In the genomic region with DNA sequence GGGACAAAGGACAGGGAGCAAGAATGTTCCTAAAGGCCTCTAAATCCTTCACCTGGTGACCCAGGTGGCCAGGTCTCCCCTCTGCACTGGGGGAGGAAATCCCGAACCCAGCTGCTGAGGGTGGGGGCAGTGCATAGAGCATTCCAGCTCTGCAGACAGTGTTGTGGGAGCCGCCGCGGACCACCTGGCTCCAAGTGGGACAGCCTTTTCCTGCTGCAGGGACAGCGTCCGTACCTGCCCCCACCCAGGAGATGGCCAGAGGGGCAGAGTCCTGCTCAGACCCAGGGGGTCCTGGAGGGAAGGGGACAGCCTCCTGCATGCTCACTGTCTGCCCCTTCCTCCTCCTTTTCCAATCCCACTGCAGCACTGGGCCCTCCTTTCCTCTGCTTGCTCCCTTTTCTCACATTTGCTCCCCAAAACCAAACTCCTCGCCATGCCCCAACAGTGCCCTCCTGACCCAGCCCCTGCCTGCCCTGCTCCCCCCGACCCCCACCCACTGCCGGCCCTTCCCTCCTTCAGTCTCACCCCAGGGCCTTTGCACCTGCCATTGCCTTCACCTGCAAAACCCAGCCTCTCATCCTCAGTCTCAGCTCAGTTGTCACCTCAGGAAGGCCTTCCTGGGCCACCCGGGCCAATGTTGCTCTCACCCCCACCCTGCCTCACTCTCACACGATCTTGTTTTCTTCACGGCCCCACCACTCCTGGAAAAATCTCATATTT, we compare ENCODE assay signal across 35 cellular contexts. TPM values are rescaled to one million over a fixed set of nuclear protein-coding genes. Genes with fewer than 3 reads are reported as not detected.
"Had no signal": no experiment of that assay in that cellular context is flagged by ENCODE, and none has a peak within 500 bp of the region (broad histone marks: within the 10 kb centered on the region; RNA-seq: fewer than 3 reads in every experiment).

No MANE protein-coding gene starts in this region.

- H3K4me3 ChIP-seq: adrenal gland, ascending aorta, cardiac muscle cell, left lung, ovary, prostate gland, thoracic aorta, uterus had no signal

- H3K27ac Mint-ChIP-seq: activated CD4-positive, alpha-beta memory T cell treated with anti-CD3 and anti-CD28 coated beads for 36 hours; activated CD4-positive, alpha-beta T cell treated with anti-CD3 and anti-CD28 coated beads, Interleukin-2, amount 10 ng/mL, durations not matched to agents 24 days and 14 days; activated naive CD8-positive, alpha-beta T cell treated with anti-CD3 and anti-CD28 coated beads for 36 hours; activated T-helper 17 cell treated with anti-CD3 and anti-CD28 coated beads, Interleukin-2, amount 50 U/mL, for 72 hours; immature natural killer cell; nephron had no signal

- H3K27me3 Mint-ChIP-seq: activated CD4-positive, alpha-beta T cell treated with anti-CD3 and anti-CD28 coated beads, Interleukin-2, amount 10 ng/mL, durations not matched to agents 24 days and 14 days had no signal

- H3K4me1 Mint-ChIP-seq: activated CD4-positive, alpha-beta T cell treated with anti-CD3 and anti-CD28 coated beads, Interleukin-2, amount 10 ng/mL, durations not matched to agents 24 days and 14 days; activated naive CD8-positive, alpha-beta T cell treated with anti-CD3 and anti-CD28 coated beads for 36 hours; activated T-helper 17 cell treated with anti-CD3 and anti-CD28 coated beads, Interleukin-2, amount 50 U/mL, for 72 hours; nephron had no signal

- H3K4me3 Mint-ChIP-seq: activated CD4-positive, alpha-beta memory T cell treated with anti-CD3 and anti-CD28 coated beads for 36 hours; activated CD4-positive, alpha-beta T cell treated with anti-CD3 and anti-CD28 coated beads, Interleukin-2, amount 10 ng/mL, durations not matched to agents 24 days and 14 days; activated naive CD8-positive, alpha-beta T cell treated with anti-CD3 and anti-CD28 coated beads for 36 hours; activated T-cell treated with anti-CD3 and anti-CD28 coated beads, Interleukin-2, amount 50 U/mL, for 4 hours; activated T-helper 17 cell treated with anti-CD3 and anti-CD28 coated beads, Interleukin-2, amount 50 U/mL, for 72 hours; immature natural killer cell; nephron had no signal

- ATAC-seq: activated T-cell treated with anti-CD3 and anti-CD28 coated beads, Interleukin-2, amount 50 U/mL, for 4 hours; activated T-helper 17 cell treated with anti-CD3 and anti-CD28 coated beads, Interleukin-2, amount 50 U/mL, for 72 hours; esophagus mucosa; left lung; stimulated activated naive CD8-positive, alpha-beta T cell treated with anti-CD3 and anti-CD28 coated beads, Interleukin-15, Interleukin-2, amounts not matched to agents 100 U/mL and 50 U/mL, for 24 hours had no signal

- DNase-seq: activated CD4-positive, alpha-beta memory T cell treated with anti-CD3 and anti-CD28 coated beads for 36 hours; activated CD4-positive, alpha-beta T cell treated with anti-CD3 and anti-CD28 coated beads, Interleukin-2, amount 10 ng/mL, durations not matched to agents 24 days and 14 days; activated CD4-positive, CD25-positive, alpha-beta regulatory T cell treated with anti-CD3 and anti-CD28 coated beads, Interleukin-2, amount 50 U/mL, for 72 hours; activated gamma-delta T cell treated with Interleukin-2 at 50 U/mL for 16 hours; activated naive CD8-positive, alpha-beta T cell treated with anti-CD3 and anti-CD28 coated beads for 36 hours; activated T-cell treated with anti-CD3 and anti-CD28 coated beads, Interleukin-2, amount 50 U/mL, for 4 hours; cortex of kidney; foreskin fibroblast; hippocampal formation; immature natural killer cell; retina; stimulated activated CD4-positive, alpha-beta T cell treated with anti-CD3 and anti-CD28 coated beads, Interleukin-12 subunit alpha, Interleukin-12 subunit beta, amount 100 ng/mL, for 4 hours; stimulated activated CD4-positive, alpha-beta T cell treated with anti-CD3 and anti-CD28 coated beads, Interleukin-4, amount 100 ng/mL, for 1 hour; stimulated activated naive CD8-positive, alpha-beta T cell treated with anti-CD3 and anti-CD28 coated beads, Interleukin-15, Interleukin-2, amounts not matched to agents 100 U/mL and 50 U/mL, for 24 hours; trophoblast cell; uterus; WERI-Rb-1 had no signal

- H3K27me3 ChIP-seq: adrenal gland, ascending aorta, cardiac muscle cell, neutrophil, ovary, uterus had no signal

- H3K9me3 ChIP-seq: adrenal gland, ascending aorta, left lung, neutrophil, ovary, prostate gland, thoracic aorta, uterus had no signal

- H3K4me1 ChIP-seq: adrenal gland, ascending aorta, left lung, prostate gland, uterus had no signal

- H3K36me3 Mint-ChIP-seq: activated CD4-positive, alpha-beta memory T cell treated with anti-CD3 and anti-CD28 coated beads for 36 hours; activated naive CD8-positive, alpha-beta T cell treated with anti-CD3 and anti-CD28 coated beads for 36 hours; brain; immature natural killer cell had no signal

- H3K36me3 ChIP-seq: adrenal gland, ascending aorta, cardiac muscle cell, left lung, neutrophil, ovary, prostate gland, thoracic aorta, uterus, WERI-Rb-1 had no signal

- H3K9me3 Mint-ChIP-seq: activated CD4-positive, alpha-beta memory T cell treated with anti-CD3 and anti-CD28 coated beads for 36 hours; activated CD4-positive, alpha-beta T cell treated with anti-CD3 and anti-CD28 coated beads, Interleukin-2, amount 10 ng/mL, durations not matched to agents 24 days and 14 days; activated naive CD8-positive, alpha-beta T cell treated with anti-CD3 and anti-CD28 coated beads for 36 hours; activated T-cell treated with anti-CD3 and anti-CD28 coated beads, Interleukin-2, amount 50 U/mL, for 4 hours; activated T-helper 17 cell treated with anti-CD3 and anti-CD28 coated beads, Interleukin-2, amount 50 U/mL, for 72 hours; immature natural killer cell; nephron had no signal

- H3K27ac ChIP-seq: adrenal gland, ascending aorta, cardiac muscle cell, left lung, neutrophil, prostate gland, thoracic aorta, uterus, WERI-Rb-1 had no signal

RNA-seq across cellular contexts. Expression of gene PNPLA5, which starts 12.8 kb away (rescaled TPM):
- total RNA-seq: activated CD4-positive, alpha-beta memory T cell treated with anti-CD3 and anti-CD28 coated beads for 36 hours; activated CD4-positive, alpha-beta T cell treated with anti-CD3 and anti-CD28 coated beads, Interleukin-2, amount 10 ng/mL, durations not matched to agents 24 days and 14 days; activated CD8-positive, alpha-beta memory T cell treated with anti-CD3 and anti-CD28 coated beads for 36 hours; activated naive CD8-positive, alpha-beta T cell treated with anti-CD3 and anti-CD28 coated beads for 36 hours; activated T-cell treated with anti-CD3 and anti-CD28 coated beads, Interleukin-2, amount 50 U/mL, for 4 hours; activated T-helper 17 cell treated with anti-CD3 and anti-CD28 coated beads, Interleukin-2, amount 50 U/mL, for 72 hours; adrenal gland; ascending aorta; cardiac muscle cell; cerebellum; esophagus mucosa; left lung; lung microvascular endothelial cell; mucosa of gallbladder; prostate gland; subcutaneous adipose tissue; T-helper 1 cell treated with Interleukin-12 subunit alpha and Interleukin-12 subunit beta and Interleukin-4 antibody, amounts not matched to agents 30 ng/mL and 1 ng/mL, for 36 hours; thoracic aorta; uterus had no signal
- polyA plus RNA-seq: adrenal gland, cardiac muscle cell, immature natural killer cell, ovary had no signal

RNA-seq across cellular contexts. Expression of gene SULT4A1, which starts 16.7 kb away (rescaled TPM):
- total RNA-seq: activated CD4-positive, alpha-beta memory T cell treated with anti-CD3 and anti-CD28 coated beads for 36 hours; activated CD4-positive, alpha-beta T cell treated with anti-CD3 and anti-CD28 coated beads, Interleukin-2, amount 10 ng/mL, durations not matched to agents 24 days and 14 days; activated CD8-positive, alpha-beta memory T cell treated with anti-CD3 and anti-CD28 coated beads for 36 hours; activated T-cell treated with anti-CD3 and anti-CD28 coated beads, Interleukin-2, amount 50 U/mL, for 4 hours; ascending aorta; esophagus mucosa; left lung; lung microvascular endothelial cell; T-helper 1 cell treated with Interleukin-12 subunit alpha and Interleukin-12 subunit beta and Interleukin-4 antibody, amounts not matched to agents 30 ng/mL and 1 ng/mL, for 36 hours; thoracic aorta had no signal
- polyA plus RNA-seq: immature natural killer cell had no signal

RNA-seq across cellular contexts. Expression of gene PNPLA3, which starts 44.6 kb away (rescaled TPM):
- total RNA-seq: ascending aorta, thoracic aorta had no signal
- polyA plus RNA-seq: immature natural killer cell had no signal
